22 cellular contexts compared by ENCODE assay signal in genomic region chr10:10460452-10460851, GRCh38.
"Had no signal": no experiment of that assay in that cellular context is flagged by ENCODE, and none has a peak within 500 bp of the region (broad histone marks: within the 10 kb centered on the region; RNA-seq: fewer than 3 reads in every experiment).

No MANE protein-coding gene starts in this region.

- H3K9me3 ChIP-seq: breast epithelium, prostate gland, upper lobe of left lung had no signal

- H3K27ac ChIP-seq: breast epithelium, coronary artery, epithelial cell of prostate, foreskin keratinocyte, prostate gland, upper lobe of left lung, WERI-Rb-1 had no signal

- H3K4me1 ChIP-seq: breast epithelium, foreskin keratinocyte, prostate gland, upper lobe of left lung had no signal

- H3K36me3 ChIP-seq: breast epithelium, prostate gland, upper lobe of left lung, WERI-Rb-1 had no signal

- ATAC-seq: activated T-helper 17 cell treated with anti-CD3 and anti-CD28 coated beads, Interleukin-2, amount 50 U/mL, for 72 hours; foreskin keratinocyte; natural killer cell treated with Interleukin-12 subunit alpha and Interleukin-12 subunit beta and Interleukin-15 and Interleukin-18, amount 100 ng/mL, for 72 hours; stimulated activated naive CD8-positive, alpha-beta T cell treated with anti-CD3 and anti-CD28 coated beads, Interleukin-15, Interleukin-2, amounts not matched to agents 100 U/mL and 50 U/mL, for 24 hours had no signal

- H3K4me3 Mint-ChIP-seq: activated naive CD8-positive, alpha-beta T cell treated with anti-CD3 and anti-CD28 coated beads for 36 hours; activated T-cell treated with anti-CD3 and anti-CD28 coated beads, Interleukin-2, amount 50 U/mL, for 24 hours; activated T-helper 17 cell treated with anti-CD3 and anti-CD28 coated beads, Interleukin-2, amount 50 U/mL, for 72 hours; endodermal cell; natural killer cell treated with Interleukin-12 subunit alpha and Interleukin-12 subunit beta and Interleukin-15 and Interleukin-18, amount 100 ng/mL, for 72 hours had no signal

- H3K27ac Mint-ChIP-seq: activated naive CD8-positive, alpha-beta T cell treated with anti-CD3 and anti-CD28 coated beads for 36 hours; activated T-cell treated with anti-CD3 and anti-CD28 coated beads, Interleukin-2, amount 50 U/mL, for 24 hours; activated T-helper 17 cell treated with anti-CD3 and anti-CD28 coated beads, Interleukin-2, amount 50 U/mL, for 72 hours; endodermal cell; natural killer cell treated with Interleukin-12 subunit alpha and Interleukin-12 subunit beta and Interleukin-15 and Interleukin-18, amount 100 ng/mL, for 72 hours had no signal

- H3K4me3 ChIP-seq: breast epithelium, coronary artery, prostate gland, upper lobe of left lung had no signal

- H3K9me3 Mint-ChIP-seq: activated naive CD8-positive, alpha-beta T cell treated with anti-CD3 and anti-CD28 coated beads for 36 hours; activated T-cell treated with anti-CD3 and anti-CD28 coated beads, Interleukin-2, amount 50 U/mL, for 24 hours; activated T-helper 17 cell treated with anti-CD3 and anti-CD28 coated beads, Interleukin-2, amount 50 U/mL, for 72 hours; endodermal cell; natural killer cell treated with Interleukin-12 subunit alpha and Interleukin-12 subunit beta and Interleukin-15 and Interleukin-18, amount 100 ng/mL, for 72 hours had no signal

- H3K36me3 Mint-ChIP-seq: activated naive CD8-positive, alpha-beta T cell treated with anti-CD3 and anti-CD28 coated beads for 36 hours; natural killer cell treated with Interleukin-12 subunit alpha and Interleukin-12 subunit beta and Interleukin-15 and Interleukin-18, amount 100 ng/mL, for 72 hours had no signal

- H3K4me1 Mint-ChIP-seq: activated naive CD8-positive, alpha-beta T cell treated with anti-CD3 and anti-CD28 coated beads for 36 hours; activated T-helper 17 cell treated with anti-CD3 and anti-CD28 coated beads, Interleukin-2, amount 50 U/mL, for 72 hours had no signal

- DNase-seq: activated CD4-positive, alpha-beta T cell treated with anti-CD3 and anti-CD28 coated beads, Interleukin-2, amount 50 U/mL, for 4 hours; activated CD4-positive, CD25-positive, alpha-beta regulatory T cell treated with anti-CD3 and anti-CD28 coated beads, Interleukin-2, amount 50 U/mL, for 72 hours; activated CD8-positive, alpha-beta memory T cell treated with anti-CD3 and anti-CD28 coated beads for 24 hours; activated CD8-positive, alpha-beta memory T cell treated with anti-CD3 and anti-CD28 coated beads, Interleukin-2, amount 50 U/mL, for 4 hours; activated naive CD4-positive, alpha-beta T cell; activated naive CD8-positive, alpha-beta T cell treated with anti-CD3 and anti-CD28 coated beads for 36 hours; activated T-cell treated with anti-CD3 and anti-CD28 coated beads, Interleukin-2, amount 50 U/mL, for 24 hours; cerebellar nuclear complex; endodermal cell; foreskin keratinocyte; kidney; midbrain; stimulated activated CD4-positive, alpha-beta T cell treated with anti-CD3 and anti-CD28 coated beads, Interleukin-4, amount 100 ng/mL, for 4 hours; stimulated activated naive CD8-positive, alpha-beta T cell treated with anti-CD3 and anti-CD28 coated beads, Interleukin-15, Interleukin-2, amounts not matched to agents 100 U/mL and 50 U/mL, for 24 hours; upper lobe of left lung; WERI-Rb-1 had no signal

- H3K27me3 ChIP-seq: breast epithelium, foreskin keratinocyte, upper lobe of left lung had no signal
